1 cellular context compared by ENCODE assay signal in genomic region chr19:18304496-18305312, GRCh38.
TF ChIP-seq lines count a peak whose summit lies in the region.

No MANE protein-coding gene starts in this region.

TF ChIP-seq in HepG2, 621 proteins besides CTCF, POLR2A, EP300 and RAD21 (continued from another document and continues in another):
- TF ChIP-seq, protein P1, sequence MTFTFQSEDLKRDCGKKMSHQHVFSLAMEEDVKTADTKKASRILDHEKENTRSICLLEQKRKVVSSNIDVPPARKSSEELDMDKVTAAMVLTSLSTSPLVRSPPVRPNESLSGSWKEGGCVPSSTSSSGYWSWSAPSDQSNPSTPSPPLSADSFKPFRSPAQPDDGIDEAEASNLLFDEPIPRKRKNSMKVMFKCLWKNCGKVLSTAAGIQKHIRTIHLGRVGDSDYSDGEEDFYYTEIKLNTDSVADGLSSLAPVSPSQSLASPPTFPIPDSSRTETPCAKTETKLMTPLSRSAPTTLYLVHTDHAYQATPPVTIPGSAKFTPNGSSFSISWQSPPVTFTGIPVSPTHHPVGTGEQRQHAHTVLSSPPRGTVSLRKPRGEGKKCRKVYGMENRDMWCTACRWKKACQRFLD (CRISPR knock-in tag; IDR thresholded peaks at IDR 0.05; ENCODE audit: borderline replicate concordance): no peak
- no peak for TF ChIP-seq ZFYVE20 (CRISPR knock-in tag; IDR thresholded peaks at IDR 0.05; ENCODE audit: borderline replicate concordance, low read depth)
- TF ChIP-seq RBM39 (IDR thresholded peaks at IDR 0.05; ENCODE audit: low read depth, low read length, poor library complexity, severe bottlenecking): peak; percentile 37
- TF ChIP-seq GPN1 (CRISPR knock-in tag; IDR thresholded peaks at IDR 0.05; ENCODE audit: borderline replicate concordance): no peak
- TF ChIP-seq ZFP41 (CRISPR knock-in tag; IDR thresholded peaks at IDR 0.05; ENCODE audit: borderline replicate concordance): 0 out of 2 replicates have a peak, but pooled peaks have one; percentile 38
- no peak for TF ChIP-seq ZNF160 (CRISPR knock-in tag; IDR thresholded peaks at IDR 0.05)
- TF ChIP-seq ZNF549 (CRISPR knock-in tag; IDR thresholded peaks at IDR 0.05): no peak
- TF ChIP-seq HOXA9 (CRISPR knock-in tag; IDR thresholded peaks at IDR 0.05; ENCODE audit: borderline replicate concordance): no peak
- TF ChIP-seq RFX5 (IDR thresholded peaks at IDR 0.05; ENCODE audit: low read depth, low read length): no peak
- no peak for TF ChIP-seq TEAD2 (CRISPR knock-in tag; IDR thresholded peaks at IDR 0.05)
- TF ChIP-seq GATAD1 (CRISPR knock-in tag; IDR thresholded peaks at IDR 0.05): peak; percentile 75
- no peak for TF ChIP-seq ZFP37 (CRISPR knock-in tag; IDR thresholded peaks at IDR 0.05; ENCODE audit: borderline replicate concordance)
- TF ChIP-seq SKIL (CRISPR knock-in tag; IDR thresholded peaks at IDR 0.05; ENCODE audit: borderline replicate concordance): peak; percentile 67; the same call in 1 of the 2 replicates
- peak; percentile 12; the same call in 1 of the 2 replicates for TF ChIP-seq SAFB2 (CRISPR knock-in tag; IDR thresholded peaks at IDR 0.05; ENCODE audit: borderline replicate concordance, low read depth)
- no peak for TF ChIP-seq THAP9 (CRISPR knock-in tag; IDR thresholded peaks at IDR 0.05; ENCODE audit: borderline replicate concordance)
- peak; percentile 54; the same call in 1 of the 2 replicates for TF ChIP-seq KMT2A (CRISPR knock-in tag; IDR thresholded peaks at IDR 0.05)
- TF ChIP-seq ZKSCAN5 (CRISPR knock-in tag; IDR thresholded peaks at IDR 0.05): 0 out of 2 replicates have a peak, but pooled peaks have one; percentile 61
- peak; percentile 34; the same call in 1 of the 2 replicates for TF ChIP-seq ZFP1 (CRISPR knock-in tag; IDR thresholded peaks at IDR 0.05)
- TF ChIP-seq TBX2 (CRISPR knock-in tag; IDR thresholded peaks at IDR 0.05; ENCODE audit: borderline replicate concordance): peak; percentile 87
- TF ChIP-seq ZSCAN22 (CRISPR knock-in tag; IDR thresholded peaks at IDR 0.05): peak; percentile 63; the same call in 1 of the 2 replicates
- TF ChIP-seq TAF15 (IDR thresholded peaks at IDR 0.05; ENCODE audit: low read depth, low read length, poor library complexity, severe bottlenecking): no peak
- TF ChIP-seq, protein P2, sequence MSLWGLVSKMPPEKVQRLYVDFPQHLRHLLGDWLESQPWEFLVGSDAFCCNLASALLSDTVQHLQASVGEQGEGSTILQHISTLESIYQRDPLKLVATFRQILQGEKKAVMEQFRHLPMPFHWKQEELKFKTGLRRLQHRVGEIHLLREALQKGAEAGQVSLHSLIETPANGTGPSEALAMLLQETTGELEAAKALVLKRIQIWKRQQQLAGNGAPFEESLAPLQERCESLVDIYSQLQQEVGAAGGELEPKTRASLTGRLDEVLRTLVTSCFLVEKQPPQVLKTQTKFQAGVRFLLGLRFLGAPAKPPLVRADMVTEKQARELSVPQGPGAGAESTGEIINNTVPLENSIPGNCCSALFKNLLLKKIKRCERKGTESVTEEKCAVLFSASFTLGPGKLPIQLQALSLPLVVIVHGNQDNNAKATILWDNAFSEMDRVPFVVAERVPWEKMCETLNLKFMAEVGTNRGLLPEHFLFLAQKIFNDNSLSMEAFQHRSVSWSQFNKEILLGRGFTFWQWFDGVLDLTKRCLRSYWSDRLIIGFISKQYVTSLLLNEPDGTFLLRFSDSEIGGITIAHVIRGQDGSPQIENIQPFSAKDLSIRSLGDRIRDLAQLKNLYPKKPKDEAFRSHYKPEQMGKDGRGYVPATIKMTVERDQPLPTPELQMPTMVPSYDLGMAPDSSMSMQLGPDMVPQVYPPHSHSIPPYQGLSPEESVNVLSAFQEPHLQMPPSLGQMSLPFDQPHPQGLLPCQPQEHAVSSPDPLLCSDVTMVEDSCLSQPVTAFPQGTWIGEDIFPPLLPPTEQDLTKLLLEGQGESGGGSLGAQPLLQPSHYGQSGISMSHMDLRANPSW (CRISPR knock-in tag; IDR thresholded peaks at IDR 0.05; ENCODE audit: borderline replicate concordance): no peak
- no peak for TF ChIP-seq BCL6 (CRISPR knock-in tag; IDR thresholded peaks at IDR 0.05)
- TF ChIP-seq TFDP1 (CRISPR knock-in tag; IDR thresholded peaks at IDR 0.05; ENCODE audit: borderline replicate concordance): peak; percentile 27; the same call in 1 of the 2 replicates
- TF ChIP-seq, protein P3, sequence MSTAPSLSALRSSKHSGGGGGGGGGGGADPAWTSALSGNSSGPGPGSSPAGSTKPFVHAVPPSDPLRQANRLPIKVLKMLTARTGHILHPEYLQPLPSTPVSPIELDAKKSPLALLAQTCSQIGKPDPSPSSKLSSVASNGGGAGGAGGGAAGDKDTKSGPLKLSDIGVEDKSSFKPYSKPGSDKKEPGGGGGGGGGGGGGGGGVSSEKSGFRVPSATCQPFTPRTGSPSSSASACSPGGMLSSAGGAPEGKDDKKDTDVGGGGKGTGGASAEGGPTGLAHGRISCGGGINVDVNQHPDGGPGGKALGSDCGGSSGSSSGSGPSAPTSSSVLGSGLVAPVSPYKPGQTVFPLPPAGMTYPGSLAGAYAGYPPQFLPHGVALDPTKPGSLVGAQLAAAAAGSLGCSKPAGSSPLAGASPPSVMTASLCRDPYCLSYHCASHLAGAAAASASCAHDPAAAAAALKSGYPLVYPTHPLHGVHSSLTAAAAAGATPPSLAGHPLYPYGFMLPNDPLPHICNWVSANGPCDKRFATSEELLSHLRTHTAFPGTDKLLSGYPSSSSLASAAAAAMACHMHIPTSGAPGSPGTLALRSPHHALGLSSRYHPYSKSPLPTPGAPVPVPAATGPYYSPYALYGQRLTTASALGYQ (CRISPR knock-in tag; IDR thresholded peaks at IDR 0.05): no peak
- TF ChIP-seq ZNF678 (CRISPR knock-in tag; IDR thresholded peaks at IDR 0.05): no peak
- no peak for TF ChIP-seq HCFC1 (IDR thresholded peaks at IDR 0.05; ENCODE audit: low read depth, low read length)
- no peak for TF ChIP-seq ZNF260 (CRISPR knock-in tag; IDR thresholded peaks at IDR 0.05; ENCODE audit: borderline replicate concordance, low read depth)
- peak; percentile 44; the same call in 1 of the 2 replicates for TF ChIP-seq ZNF235 (CRISPR knock-in tag; IDR thresholded peaks at IDR 0.05; ENCODE audit: borderline replicate concordance)
- TF ChIP-seq ZNF740 (CRISPR knock-in tag; IDR thresholded peaks at IDR 0.05): no peak
- TF ChIP-seq EHMT2 (IDR thresholded peaks at IDR 0.05; ENCODE audit: borderline replicate concordance, low read depth, low read length): no peak
- TF ChIP-seq ZNF362 (CRISPR knock-in tag; IDR thresholded peaks at IDR 0.05; ENCODE audit: borderline replicate concordance): no peak; the same call in 1 of the 2 replicates
- TF ChIP-seq ZNF326 (CRISPR knock-in tag; IDR thresholded peaks at IDR 0.05; ENCODE audit: borderline replicate concordance): no peak
- peak; percentile 98 for TF ChIP-seq PCBP1 (IDR thresholded peaks at IDR 0.05; ENCODE audit: borderline replicate concordance, low read depth, low read length)
- TF ChIP-seq POGK (CRISPR knock-in tag; conservative IDR thresholded peaks at IDR 0.05): peak; percentile 71; the same call in 1 of the 2 replicates
- 0 out of 2 replicates have a peak, but pooled peaks have one; percentile 85 for TF ChIP-seq FOXO4 (CRISPR knock-in tag; conservative IDR thresholded peaks at IDR 0.05)
- peak; percentile 66 for TF ChIP-seq ZNF441 (CRISPR knock-in tag; IDR thresholded peaks at IDR 0.05; ENCODE audit: borderline replicate concordance)
- no peak for TF ChIP-seq SRF (IDR thresholded peaks at IDR 0.05; ENCODE audit: low read depth, low read length)
- 0 out of 2 replicates have a peak, but pooled peaks have one; percentile 24 for TF ChIP-seq SMAD1 (CRISPR knock-in tag; IDR thresholded peaks at IDR 0.05; ENCODE audit: borderline replicate concordance, low read depth)
- TF ChIP-seq UBTF (CRISPR knock-in tag; IDR thresholded peaks at IDR 0.05): peak; percentile 98
- peak; percentile 99 for TF ChIP-seq PCBP2 (optimal IDR thresholded peaks at IDR 0.05; ENCODE audit: low read depth, low read length, poor library complexity, severe bottlenecking)
